Comparison of ENCODE assay signal across 2 cellular contexts in the genomic region with DNA sequence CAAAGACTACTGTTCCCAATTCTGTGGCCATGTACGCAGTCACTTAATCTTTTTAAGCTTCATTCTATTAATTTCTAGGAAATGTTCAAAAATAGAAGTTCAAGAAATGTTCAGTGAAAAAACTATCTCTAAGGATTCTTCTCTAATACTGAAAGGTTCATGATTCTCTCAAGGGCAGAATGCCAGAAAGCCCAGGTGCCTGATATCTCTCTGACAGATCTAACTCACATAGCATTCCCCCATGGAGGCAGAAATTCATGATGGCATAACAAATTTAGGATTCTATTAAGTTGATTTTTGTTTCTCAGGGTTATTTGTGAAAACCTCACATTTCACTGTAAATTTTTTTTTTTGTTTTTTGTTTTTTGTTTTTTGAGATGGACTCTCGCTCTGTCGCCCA.
TF ChIP-seq lines count a peak whose summit lies in the region.

No MANE protein-coding gene starts in this region.

TF ChIP-seq in IMR-90, 13 proteins besides CTCF, POLR2A, EP300 and RAD21:
- TF ChIP-seq, protein P1, sequence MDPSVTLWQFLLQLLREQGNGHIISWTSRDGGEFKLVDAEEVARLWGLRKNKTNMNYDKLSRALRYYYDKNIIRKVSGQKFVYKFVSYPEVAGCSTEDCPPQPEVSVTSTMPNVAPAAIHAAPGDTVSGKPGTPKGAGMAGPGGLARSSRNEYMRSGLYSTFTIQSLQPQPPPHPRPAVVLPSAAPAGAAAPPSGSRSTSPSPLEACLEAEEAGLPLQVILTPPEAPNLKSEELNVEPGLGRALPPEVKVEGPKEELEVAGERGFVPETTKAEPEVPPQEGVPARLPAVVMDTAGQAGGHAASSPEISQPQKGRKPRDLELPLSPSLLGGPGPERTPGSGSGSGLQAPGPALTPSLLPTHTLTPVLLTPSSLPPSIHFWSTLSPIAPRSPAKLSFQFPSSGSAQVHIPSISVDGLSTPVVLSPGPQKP (IDR thresholded peaks at IDR 0.05; ENCODE audit: borderline replicate concordance, low read depth, low read length), result no peak
- TF ChIP-seq MAZ (IDR thresholded peaks at IDR 0.05; ENCODE audit: borderline replicate concordance, low read depth, low read length), result no peak
- TF ChIP-seq BHLHE40 (IDR thresholded peaks at IDR 0.05; ENCODE audit: low read depth, low read length), result no peak
- TF ChIP-seq NFE2L2 (IDR thresholded peaks at IDR 0.05; ENCODE audit: low read depth, low read length), result no peak
- TF ChIP-seq MXI1 (IDR thresholded peaks at IDR 0.05; ENCODE audit: borderline replicate concordance, low read depth, low read length), result no peak
- TF ChIP-seq RCOR1 (IDR thresholded peaks at IDR 0.05; ENCODE audit: insufficient replicate concordance, low read length), result no peak
- TF ChIP-seq CHD1 (IDR thresholded peaks at IDR 0.05; ENCODE audit: low read depth, low read length), result no peak
- TF ChIP-seq, protein P2, sequence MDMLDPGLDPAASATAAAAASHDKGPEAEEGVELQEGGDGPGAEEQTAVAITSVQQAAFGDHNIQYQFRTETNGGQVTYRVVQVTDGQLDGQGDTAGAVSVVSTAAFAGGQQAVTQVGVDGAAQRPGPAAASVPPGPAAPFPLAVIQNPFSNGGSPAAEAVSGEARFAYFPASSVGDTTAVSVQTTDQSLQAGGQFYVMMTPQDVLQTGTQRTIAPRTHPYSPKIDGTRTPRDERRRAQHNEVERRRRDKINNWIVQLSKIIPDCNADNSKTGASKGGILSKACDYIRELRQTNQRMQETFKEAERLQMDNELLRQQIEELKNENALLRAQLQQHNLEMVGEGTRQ (IDR thresholded peaks at IDR 0.05; ENCODE audit: low read depth, low read length), result no peak
- TF ChIP-seq SMC3 (IDR thresholded peaks at IDR 0.05; ENCODE audit: low read depth, low read length), result no peak
- no peak for TF ChIP-seq CEBPB (IDR thresholded peaks at IDR 0.05; ENCODE audit: low read depth, low read length)

TF ChIP-seq in GM23338, 12 proteins besides CTCF, POLR2A, EP300 and RAD21:
- TF ChIP-seq ZNF331 (CRISPR knock-in tag; IDR thresholded peaks at IDR 0.05; ENCODE audit: low read depth) (no peak), NANOG (IDR thresholded peaks at IDR 0.05; ENCODE audit: borderline replicate concordance) (no peak), STAT1 (IDR thresholded peaks at IDR 0.05; ENCODE audit: unreplicated experiment) (no peak)
